In genomic region chr14:105412768-105413541, GRCh38 we compare ENCODE assay signal across 16 cellular contexts. TPM values are rescaled to one million over a fixed set of nuclear protein-coding genes. Genes with fewer than 3 reads are reported as not detected.
DNase-seq lines count a peak whose midpoint lies in the region; ATAC-seq and TF ChIP-seq lines count a peak whose summit lies in the region.
"Had no signal": no experiment of that assay in that cellular context is flagged by ENCODE, and none has a peak within 500 bp of the region (broad histone marks: within the 10 kb centered on the region; RNA-seq: fewer than 3 reads in every experiment).

No MANE protein-coding gene starts in this region.

- 100% methylated on average over 1 of the region's 7 CpGs; no CpG with 5 or more reads in 1 of the 2 experiments for WGBS in IMR-90 (ENCODE audit: extremely low coverage in 2 of 2, insufficient read length in 1 of 2), 2 experiments

- H3K9me1 ChIP-seq in IMR-90 (ENCODE audit: insufficient read depth, low read length), result 0 out of 2 replicates have a peak, but pooled peaks cover under 1% of the 10 kb centered on the region

- no peak overlapping the region for H3K56ac ChIP-seq in IMR-90 (ENCODE audit: extremely low read depth, insufficient read depth, low read length)

- POLR2A ChIA-PET in IMR-90 (lab: Charles Lee; ENCODE audit: unreplicated experiment) (no interaction called here), WTC11 (lab: Charles Lee) (no interaction called here)

- no peak overlapping the region for H4K5ac ChIP-seq in IMR-90 (ENCODE audit: low read depth, low read length)

- no peak overlapping the region for H4K8ac ChIP-seq in IMR-90 (ENCODE audit: low read depth in 2 of 2, low read length in 2 of 2)

- H3K36me3 ChIP-seq in IMR-90 (ENCODE audit: control insufficient read depth, insufficient read depth, low read length), result no peaks in the 10 kb centered on the region
- H3K36me3 ChIP-seq in rectal smooth muscle tissue (ENCODE audit: control insufficient read depth, insufficient read depth, low read length), result no peaks in the 10 kb centered on the region
- H3K36me3 ChIP-seq in Karpas-422 (ENCODE audit: insufficient read depth, low read length), result no peaks in the 10 kb centered on the region
- H3K36me3 ChIP-seq: heart left ventricle, SJSA1 had no signal

- peaks cover 72% of the 10 kb centered on the region for H3K27me3 Mint-ChIP-seq in activated naive CD4-positive, alpha-beta T cell treated with anti-CD3 and anti-CD28 coated beads, Interleukin-2, amount 10 ng/mL, durations not matched to agents 7 days and 5 days
- H3K27me3 Mint-ChIP-seq in activated naive CD4-positive, alpha-beta T cell treated with anti-CD3 and anti-CD28 coated beads for 36 hours (ENCODE audit: low read depth), result peaks cover 12% of the 10 kb centered on the region
- peaks cover 76% of the 10 kb centered on the region for H3K27me3 Mint-ChIP-seq in WTC11 (ENCODE audit: low read depth)

- no peak overlapping the region for H2BK5ac ChIP-seq in IMR-90 (ENCODE audit: low read depth, low read length, poor library complexity, severe bottlenecking)

- BruUV-seq in IMR-90 (replicated peaks; lab: Mats Ljungman, UMichigan), result no TSS peak

- H3K4me1 ChIP-seq in IMR-90 (ENCODE audit: control insufficient read depth, insufficient read depth, low read length) (peaks cover 5% of the 10 kb centered on the region), rectal smooth muscle tissue (ENCODE audit: control insufficient read depth, insufficient read depth, low read length) (peaks cover 4% of the 10 kb centered on the region), Karpas-422 (ENCODE audit: low read length) (peaks cover 10% of the 10 kb centered on the region)

- H2BK15ac ChIP-seq in IMR-90 (ENCODE audit: low read depth, low read length), result no peak overlapping the region

- H3K14ac ChIP-seq in IMR-90 (replicated peaks; ENCODE audit: low read depth, low read length), result no peak overlapping the region

- TF ChIP-seq CTCF in IMR-90 (conservative IDR thresholded peaks at IDR 0.05; ENCODE audit: low read depth, low read length), result no peak
- no peak for TF ChIP-seq CTCF in WTC11 (IDR thresholded peaks at IDR 0.05)

- H4K91ac ChIP-seq in IMR-90 (ENCODE audit: insufficient read depth, low read depth, low read length), result no peak overlapping the region

- H2AFZ ChIP-seq in IMR-90 (replicated peaks; ENCODE audit: low read length, poor library complexity) (no peak overlapping the region), Karpas-422 (ENCODE audit: low read length) (no peak overlapping the region)

- no peaks in the 10 kb centered on the region; a peak in 1 of 4 replicates for H3K79me1 ChIP-seq in IMR-90 (ENCODE audit: low read depth in 1 of 2, low read length in 2 of 2)

- dilution Hi-C loops in IMR-90 (cut with HindIII; ENCODE audit: low sequenced_read_pairs, unreplicated experiment), result no loop called here

- H3K4ac ChIP-seq in IMR-90 (ENCODE audit: low read depth, low read length), result no peak overlapping the region

- ATAC-seq in IMR-90 (ENCODE audit: low read depth), result no peak
- no peak for ATAC-seq in WTC11
- ATAC-seq: activated T-cell treated with anti-CD3 and anti-CD28 coated beads, Interleukin-2, amount 50 U/mL, for 4 hours; effector memory CD8-positive, alpha-beta T cell had no signal

- H3K9me3 ChIP-seq in IMR-90 (ENCODE audit: control insufficient read depth, insufficient read depth, low read length) (no peaks in the 10 kb centered on the region), Karpas-422 (ENCODE audit: low read length) (no peaks in the 10 kb centered on the region)
- H3K9me3 ChIP-seq: heart left ventricle, SJSA1 had no signal

- H3K23ac ChIP-seq in IMR-90 (ENCODE audit: low read depth, low read length), result no peak overlapping the region

- H3K4me3 Mint-ChIP-seq in activated naive CD4-positive, alpha-beta T cell treated with anti-CD3 and anti-CD28 coated beads, Interleukin-2, amount 10 ng/mL, durations not matched to agents 7 days and 5 days, result peak overlapping the region; percentile 12
- no peak overlapping the region for H3K4me3 Mint-ChIP-seq in activated naive CD4-positive, alpha-beta T cell treated with anti-CD3 and anti-CD28 coated beads for 36 hours
- H3K4me3 Mint-ChIP-seq in WTC11, result peak overlapping the region; percentile 13; the same call in 1 of the 2 replicates
- H3K4me3 Mint-ChIP-seq: activated T-cell treated with anti-CD3 and anti-CD28 coated beads, Interleukin-2, amount 50 U/mL, for 4 hours had no signal

- H2BK120ac ChIP-seq in IMR-90 (ENCODE audit: low read depth, low read length), result no peak overlapping the region

- TF ChIP-seq POLR2A in IMR-90 (IDR thresholded peaks at IDR 0.05; ENCODE audit: low read depth, low read length), result no peak

- no peak overlapping the region for H3K27ac Mint-ChIP-seq in activated naive CD4-positive, alpha-beta T cell treated with anti-CD3 and anti-CD28 coated beads, Interleukin-2, amount 10 ng/mL, durations not matched to agents 7 days and 5 days
- no peak overlapping the region for H3K27ac Mint-ChIP-seq in activated naive CD4-positive, alpha-beta T cell treated with anti-CD3 and anti-CD28 coated beads for 36 hours
- H3K27ac Mint-ChIP-seq in WTC11, result no peak overlapping the region
- H3K27ac Mint-ChIP-seq: effector memory CD8-positive, alpha-beta T cell had no signal

- no peak for TF ChIP-seq RAD21 in IMR-90 (IDR thresholded peaks at IDR 0.05; ENCODE audit: low read length)

- no peaks in the 10 kb centered on the region for H3K27me3 ChIP-seq in IMR-90 (ENCODE audit: control insufficient read depth, insufficient read depth, low read length)
- peaks cover 16% of the 10 kb centered on the region for H3K27me3 ChIP-seq in rectal smooth muscle tissue (ENCODE audit: control insufficient read depth, insufficient read depth, low read length)
- no peaks in the 10 kb centered on the region for H3K27me3 ChIP-seq in Karpas-422 (ENCODE audit: low read length)
- H3K27me3 ChIP-seq: SJSA1 had no signal

- H3K27ac ChIP-seq in IMR-90 (ENCODE audit: insufficient read depth, low read length), result no peak overlapping the region
- H3K27ac ChIP-seq in rectal smooth muscle tissue (ENCODE audit: low read depth, low read length), result no peak overlapping the region
- H3K27ac ChIP-seq in Karpas-422 (ENCODE audit: low read length), result no peak overlapping the region
- H3K27ac ChIP-seq: SJSA1 had no signal

- CTCF ChIA-PET in activated naive CD4-positive, alpha-beta T cell treated with anti-CD3 and anti-CD28 coated beads, Interleukin-2, amount 10 ng/mL, durations not matched to agents 7 days and 5 days (lab: Charles Lee), result interaction anchor here (0.6 kb wide), 1 partner anchor 517 kb away, joined by 3 read pairs; no protein-coding TSS in a partner anchor
- CTCF ChIA-PET in activated naive CD4-positive, alpha-beta T cell treated with anti-CD3 and anti-CD28 coated beads for 36 hours (lab: Charles Lee), result interaction anchor here (1.6 kb wide), 1 partner anchor 9 kb away, joined by 7 read pairs; no protein-coding TSS in a partner anchor
- CTCF ChIA-PET in IMR-90 (lab: Yijun Ruan, JAX), result no interaction called here
- CTCF ChIA-PET in WTC11 (lab: Charles Lee), result interaction anchor here (0.6 to 0.9 kb wide), 2 partner anchors 76 to 586 kb away, joined by 3 to 4 read pairs; no protein-coding TSS in a partner anchor

- no peaks in the 10 kb centered on the region for H4K20me1 ChIP-seq in IMR-90 (ENCODE audit: insufficient read depth, low read length)
- H4K20me1 ChIP-seq in Karpas-422 (ENCODE audit: insufficient read depth, low read depth, low read length), result peaks cover 17% of the 10 kb centered on the region

- peak overlapping the region; percentile 55 for H2AK9ac ChIP-seq in IMR-90 (replicated peaks; ENCODE audit: low read depth, low read length, poor library complexity)

- H3K79me2 ChIP-seq in Karpas-422 (ENCODE audit: low read length), result no peaks in the 10 kb centered on the region

- DNase-seq in activated naive CD4-positive, alpha-beta T cell treated with anti-CD3 and anti-CD28 coated beads, Interleukin-2, amount 10 ng/mL, durations not matched to agents 7 days and 5 days, result peak; percentile 17
- no peak for DNase-seq in activated naive CD4-positive, alpha-beta T cell treated with anti-CD3 and anti-CD28 coated beads for 36 hours
- DNase-seq in IMR-90 (no peak), WTC11 (ENCODE audit: low spot score) (peak; percentile 11), SIG-M5 treated with dmso at 0.1 percent for 504 hours (lab: John Stamatoyannopoulos, UW; ENCODE audit: unreplicated experiment) (no peak), C1 segment of cervical spinal cord (lab: John Stamatoyannopoulos, UW) (no peak), Karpas-422 (no peak)
- DNase-seq: activated CD4-positive, alpha-beta T cell treated with anti-CD3 and anti-CD28 coated beads, Interleukin-2, amount 50 U/mL, for 4 hours; activated T-cell treated with anti-CD3 and anti-CD28 coated beads, Interleukin-2, amount 50 U/mL, for 4 hours; AML-193; amniotic stem cell; effector memory CD8-positive, alpha-beta T cell; mesenchymal stem cell had no signal

- H3K4me2 ChIP-seq in IMR-90 (ENCODE audit: low read depth, low read length), result no peak overlapping the region
- no peak overlapping the region for H3K4me2 ChIP-seq in Karpas-422 (ENCODE audit: low read depth, low read length, poor library complexity, severe bottlenecking)

- H3K4me3 ChIP-seq in IMR-90 (ENCODE audit: insufficient read depth, low read depth, low read length) (no peak overlapping the region), rectal smooth muscle tissue (ENCODE audit: low read length) (no peak overlapping the region), Karpas-422 (ENCODE audit: low read length) (no peak overlapping the region)
- H3K4me3 ChIP-seq: heart left ventricle, SJSA1 had no signal

- H3K9me2 ChIP-seq in Karpas-422 (replicated peaks; ENCODE audit: insufficient read depth, low read length), result no peaks in the 10 kb centered on the region

- H3K4me1 Mint-ChIP-seq in activated naive CD4-positive, alpha-beta T cell treated with anti-CD3 and anti-CD28 coated beads, Interleukin-2, amount 10 ng/mL, durations not matched to agents 7 days and 5 days, result peaks cover 16% of the 10 kb centered on the region
- peaks cover 4% of the 10 kb centered on the region for H3K4me1 Mint-ChIP-seq in activated naive CD4-positive, alpha-beta T cell treated with anti-CD3 and anti-CD28 coated beads for 36 hours (ENCODE audit: low read depth)
- peaks cover 13% of the 10 kb centered on the region for H3K4me1 Mint-ChIP-seq in WTC11

- intact Hi-C loops in activated naive CD4-positive, alpha-beta T cell treated with anti-CD3 and anti-CD28 coated beads for 36 hours (cut with micrococcal nuclease), result no loop called here
- intact Hi-C loops in IMR-90 (cut with micrococcal nuclease), result no loop called here

- no peaks in the 10 kb centered on the region for H3K9me3 Mint-ChIP-seq in activated naive CD4-positive, alpha-beta T cell treated with anti-CD3 and anti-CD28 coated beads, Interleukin-2, amount 10 ng/mL, durations not matched to agents 7 days and 5 days
- H3K9me3 Mint-ChIP-seq in activated naive CD4-positive, alpha-beta T cell treated with anti-CD3 and anti-CD28 coated beads for 36 hours, result no peaks in the 10 kb centered on the region
- no peaks in the 10 kb centered on the region for H3K9me3 Mint-ChIP-seq in WTC11
- H3K9me3 Mint-ChIP-seq: activated T-cell treated with anti-CD3 and anti-CD28 coated beads, Interleukin-2, amount 50 U/mL, for 4 hours; effector memory CD8-positive, alpha-beta T cell had no signal

- H2AK5ac ChIP-seq in IMR-90 (ENCODE audit: low read depth, low read length), result no peak overlapping the region

- in situ Hi-C loops in IMR-90 (cut with MboI; ENCODE audit: low sequenced_read_pairs), result no loop called here

- H3K9ac ChIP-seq in IMR-90 (ENCODE audit: low read depth, low read length) (no peak overlapping the region), rectal smooth muscle tissue (ENCODE audit: low read length) (peak overlapping the region; percentile 22), Karpas-422 (ENCODE audit: low read length) (no peak overlapping the region)

- H3K36me3 Mint-ChIP-seq in activated naive CD4-positive, alpha-beta T cell treated with anti-CD3 and anti-CD28 coated beads, Interleukin-2, amount 10 ng/mL, durations not matched to agents 7 days and 5 days, result no peaks in the 10 kb centered on the region
- peaks cover 2% of the 10 kb centered on the region for H3K36me3 Mint-ChIP-seq in activated naive CD4-positive, alpha-beta T cell treated with anti-CD3 and anti-CD28 coated beads for 36 hours (ENCODE audit: low read depth)
- H3K36me3 Mint-ChIP-seq in WTC11, result peaks cover 8% of the 10 kb centered on the region

- H2BK20ac ChIP-seq in IMR-90 (ENCODE audit: low read depth, low read length), result no peak overlapping the region

- no peak overlapping the region for H3K18ac ChIP-seq in IMR-90 (ENCODE audit: low read depth, low read length)

RNA-seq across cellular contexts. Expression of gene MTA1, which starts 6.7 kb away (rescaled TPM):
- total RNA-seq in activated naive CD4-positive, alpha-beta T cell treated with anti-CD3 and anti-CD28 coated beads for 36 hours, result 100 to 1,000 TPM; 106 to 115 TPM
- 19.4 and 21.5 TPM in 2 replicates for total RNA-seq in IMR-90 (2012; rRNA removed)
- polyA plus RNA-seq in IMR-90 (2012; rRNA removed), result 61.6 and 74.5 TPM in 2 replicates
- polyA plus RNA-seq in IMR-90 (2012; cell fraction: cytosol; rRNA removed), result 55.0 and 55.6 TPM in 2 replicates
- 408 and 869 TPM in 2 replicates for polyA plus RNA-seq in IMR-90 (2012; cell fraction: nucleus; rRNA removed; ENCODE audit: low replicate concordance)
- 248 to 279 TPM (median 251 TPM) in 3 replicates for total RNA-seq in WTC11 (2021)
- 94.6 and 204 TPM in 2 replicates for total RNA-seq in Karpas-422 (2014; rRNA removed; shearing (Covaris generic); ENCODE audit: low replicate concordance)

RNA-seq across cellular contexts. Expression of gene TEX22, which starts 14.6 kb away (rescaled TPM):
- 1 to 10 TPM; 2.0 to 2.6 TPM for total RNA-seq in activated naive CD4-positive, alpha-beta T cell treated with anti-CD3 and anti-CD28 coated beads for 36 hours
- total RNA-seq in IMR-90 (2012; rRNA removed), result under 0.01 and 0.18 TPM in 2 replicates
- polyA plus RNA-seq in IMR-90 (2012; rRNA removed), result 0.10 and 0.11 TPM in 2 replicates
- polyA plus RNA-seq in IMR-90 (2012; cell fraction: cytosol; rRNA removed), result 0.03 and 0.12 TPM in 2 replicates
- polyA plus RNA-seq in IMR-90 (2012; cell fraction: nucleus; rRNA removed; ENCODE audit: low replicate concordance), result 1.5 and 1.6 TPM in 2 replicates
- total RNA-seq in WTC11 (2021), result 0.55 to 2.2 TPM (median 0.87 TPM) in 3 replicates
- 0.67 and 1.7 TPM in 2 replicates for total RNA-seq in Karpas-422 (2014; rRNA removed; shearing (Covaris generic); ENCODE audit: low replicate concordance)

Comparison
In these comparisons a context has a peak if more than half of its experiments do, and no peak if none do; other contexts are left out.
1. DNase-seq: peak in activated naive CD4-positive, alpha-beta T cell treated with anti-CD3 and anti-CD28 coated beads, Interleukin-2, amount 10 ng/mL, durations not matched to agents 7 days and 5 days (single experiment) and WTC11 (single experiment); none in activated naive CD4-positive, alpha-beta T cell treated with anti-CD3 and anti-CD28 coated beads for 36 hours (single experiment), IMR-90 (single experiment), SIG-M5 treated with dmso at 0.1 percent for 504 hours (single experiment), C1 segment of cervical spinal cord (0 of 14) and Karpas-422 (single experiment).